8 cellular contexts compared by ENCODE assay signal in genomic region chr14:102516531-102517411, GRCh38. TPM values are rescaled to one million over a fixed set of nuclear protein-coding genes. Genes with fewer than 3 reads are reported as not detected.
A peak's percentile ranks its signal among the peaks of the same experiment; 100 is the strongest.
DNase-seq lines count a peak whose midpoint lies in the region; ATAC-seq and TF ChIP-seq lines count a peak whose summit lies in the region.

No MANE protein-coding gene starts in this region.

- H3K27me3 ChIP-seq in suprapubic skin = no peaks in the 10 kb centered on the region

- peak overlapping the region; percentile 74 to 88 (median 83) for H3K4me3 Mint-ChIP-seq in naive thymus-derived CD8-positive, alpha-beta T cell

- WGBS in suprapubic skin = 4% methylated on average over 19 of the region's 98 CpGs

- no peaks in the 10 kb centered on the region for H3K36me3 Mint-ChIP-seq in naive thymus-derived CD8-positive, alpha-beta T cell

- no peak for TF ChIP-seq POLR2A in suprapubic skin (IDR thresholded peaks at IDR 0.05)

- ATAC-seq in GM21825 (IDR thresholded peaks at IDR 0.05; ENCODE audit: unreplicated experiment) (peak; percentile 77), esophagus mucosa (peak; percentile 75), HG03565 (IDR thresholded peaks at IDR 0.05; ENCODE audit: unreplicated experiment) (no peak)
- ATAC-seq in naive thymus-derived CD8-positive, alpha-beta T cell = peak; percentile 86 to 91

- H3K9me3 Mint-ChIP-seq in naive thymus-derived CD8-positive, alpha-beta T cell = no peaks in the 10 kb centered on the region

- no peaks in the 10 kb centered on the region for H3K9me3 ChIP-seq in suprapubic skin

- DNase-seq in ELF-1 (ENCODE audit: low read depth, low spot score) (peak; percentile 79), NCI-H526 treated with DMSO at 0.1 percent for 48 hours (lab: John Stamatoyannopoulos, UW) (peak; percentile 16), activated T-cell treated with anti-CD3 and anti-CD28 coated beads for 4 hours (peak; percentile 54), suprapubic skin (ENCODE audit: low spot score in 2 of 2) (peak in 1 of 2 donors; percentile 68)
- DNase-seq in naive thymus-derived CD8-positive, alpha-beta T cell = peak; percentile 33 to 72 (median 66)

- no peak for TF ChIP-seq EP300 in suprapubic skin (IDR thresholded peaks at IDR 0.05)

- peak; percentile 93 to 95 for TF ChIP-seq CTCF in suprapubic skin (IDR thresholded peaks at IDR 0.05)

- H3K4me3 ChIP-seq in suprapubic skin = peak overlapping the region; percentile 74

- peak overlapping the region in 5 of 10 donors; percentile 47 to 82 (median 77) for H3K27ac Mint-ChIP-seq in naive thymus-derived CD8-positive, alpha-beta T cell

- H3K27ac ChIP-seq in suprapubic skin = peak overlapping the region; percentile 78

- H3K36me3 ChIP-seq in suprapubic skin = no peaks in the 10 kb centered on the region

- peaks cover 0 to 3% (median 2%) of the 10 kb centered on the region in 5 donors for H3K27me3 Mint-ChIP-seq in naive thymus-derived CD8-positive, alpha-beta T cell

- peaks cover 4 to 6% (median 5%) of the 10 kb centered on the region in 4 donors for H3K4me1 Mint-ChIP-seq in naive thymus-derived CD8-positive, alpha-beta T cell

- POLR2A ChIA-PET in naive thymus-derived CD8-positive, alpha-beta T cell (lab: Charles Lee) = interaction anchor here (0.8 kb wide), 1 partner anchor 197 kb away, joined by 3 read pairs; the partner anchor contains the start of gene ZNF839

- peaks cover 12% of the 10 kb centered on the region for H3K4me1 ChIP-seq in suprapubic skin

RNA-seq across cellular contexts. Expression of gene ANKRD9, which starts 7.2 kb away (rescaled TPM):
- total RNA-seq in esophagus mucosa (16.1 TPM), suprapubic skin (10 to 100 TPM; 48.4 to 60.1 (median 54.4) TPM)
- total RNA-seq in naive thymus-derived CD8-positive, alpha-beta T cell = 1 to 10 TPM; 1.3 to 1.6 TPM
- under 1 TPM; 0.15 to 0.43 (median 0.28) TPM for polyA plus RNA-seq in naive thymus-derived CD8-positive, alpha-beta T cell
